Comparison of ENCODE assay signal across 1 cellular context in genomic region chr17:58417300-58418092, GRCh38.
TF ChIP-seq lines count a peak whose summit lies in the region.

Gene RNF43 (minus strand): TSS chr17:58417534. CDS start chr17:58415577, 1,957 bp downstream.

TF ChIP-seq in K562, 482 proteins besides CTCF, POLR2A, EP300 and RAD21 (continued from another document and continues in another):
- TF ChIP-seq KDM2B (CRISPR knock-in tag; IDR thresholded peaks at IDR 0.05) (no peak), ETV5 (CRISPR knock-in tag; IDR thresholded peaks at IDR 0.05; ENCODE audit: low read depth) (no peak), NFE2 (IDR thresholded peaks at IDR 0.05; ENCODE audit: low read depth) (no peak), RFX1 (IDR thresholded peaks at IDR 0.05) (peak; percentile 32; the same call in 1 of the 2 replicates), BHLHE40 (IDR thresholded peaks at IDR 0.05; ENCODE audit: low read length) (peak; percentile 64), PHB2 (IDR thresholded peaks at IDR 0.05; ENCODE audit: low read depth) (no peak), CHAMP1 (IDR thresholded peaks at IDR 0.05) (no peak), JUNB (CRISPR knock-in tag; conservative IDR thresholded peaks at IDR 0.05) (no peak), ZNF184 (CRISPR knock-in tag; IDR thresholded peaks at IDR 0.05) (no peak), ZNF224 (CRISPR knock-in tag; IDR thresholded peaks at IDR 0.05) (no peak), HINFP (tag; conservative IDR thresholded peaks at IDR 0.05; ENCODE audit: low read depth) (no peak), TARDBP (IDR thresholded peaks at IDR 0.05) (no peak), TAF15 (IDR thresholded peaks at IDR 0.05; ENCODE audit: low read depth, low read length) (no peak), SOX6 (IDR thresholded peaks at IDR 0.05) (peak; percentile 79), HBP1 (CRISPR knock-in tag; IDR thresholded peaks at IDR 0.05) (no peak), SRSF3 (IDR thresholded peaks at IDR 0.05; ENCODE audit: insufficient read depth, low read length) (no peak), KDM1A (IDR thresholded peaks at IDR 0.05) (peak; percentile 75 to 82), HDAC8 (tag; IDR thresholded peaks at IDR 0.05) (no peak), ETV1 (tag; conservative IDR thresholded peaks at IDR 0.05; ENCODE audit: low read depth) (peak; percentile 51; the same call in 1 of the 2 replicates), OTX1 (CRISPR knock-in tag; IDR thresholded peaks at IDR 0.05) (no peak), RBFOX2 (IDR thresholded peaks at IDR 0.05; ENCODE audit: low read depth, low read length) (no peak), NCOA2 (IDR thresholded peaks at IDR 0.05; ENCODE audit: partially characterized antibody in 2 of 2) (no peak), THRAP3 (IDR thresholded peaks at IDR 0.05; ENCODE audit: borderline replicate concordance) (peak; percentile 22; the same call in 1 of the 2 replicates), ZBTB2 (IDR thresholded peaks at IDR 0.05) (peak; percentile 34; the same call in 1 of the 2 replicates), ZBTB1 (CRISPR knock-in tag; IDR thresholded peaks at IDR 0.05; ENCODE audit: borderline replicate concordance, low read depth) (no peak), ZNF146 (CRISPR knock-in tag; IDR thresholded peaks at IDR 0.05; ENCODE audit: unreplicated experiment) (no peak), RBM15 (IDR thresholded peaks at IDR 0.05; ENCODE audit: insufficient read depth, low read length) (no peak), MTF1 (CRISPR knock-in tag; IDR thresholded peaks at IDR 0.05; ENCODE audit: borderline replicate concordance) (no peak), ZNF263 (CRISPR knock-in tag; IDR thresholded peaks at IDR 0.05; ENCODE audit: borderline replicate concordance) (peak; percentile 96), ARID4B (CRISPR knock-in tag; IDR thresholded peaks at IDR 0.05) (no peak), ZNF668 (CRISPR knock-in tag; IDR thresholded peaks at IDR 0.05) (no peak), SREBF1 (IDR thresholded peaks at IDR 0.05; ENCODE audit: borderline replicate concordance, low read depth, low read length) (no peak; the same call in 1 of the 2 replicates), HDAC3 (IDR thresholded peaks at IDR 0.05; ENCODE audit: borderline replicate concordance, partially characterized antibody) (no peak), ZNF407 (IDR thresholded peaks at IDR 0.05; ENCODE audit: low read depth) (no peak; the same call in 1 of the 2 replicates), CAMTA2 (CRISPR knock-in tag; conservative IDR thresholded peaks at IDR 0.05) (no peak), TCFL5 (CRISPR knock-in tag; conservative IDR thresholded peaks at IDR 0.05) (no peak), DIDO1 (tag; IDR thresholded peaks at IDR 0.05; ENCODE audit: low read depth) (no peak), PHF8 (IDR thresholded peaks at IDR 0.05; ENCODE audit: borderline replicate concordance, low read length) (no peak; the same call in 1 of the 2 replicates), MECOM (CRISPR knock-in tag; IDR thresholded peaks at IDR 0.05) (no peak), CHD2 (IDR thresholded peaks at IDR 0.05; ENCODE audit: low read depth, low read length) (peak; percentile 50; the same call in 1 of the 2 replicates), ATF4 (CRISPR knock-in tag; IDR thresholded peaks at IDR 0.05) (no peak), THRA (IDR thresholded peaks at IDR 0.05) (no peak), DPF2 (IDR thresholded peaks at IDR 0.05) (peak; percentile 77)
